ENCODE assay signal across 8 cellular contexts in genomic region chrX:119468186-119468929, GRCh38. TPM values are rescaled to one million over a fixed set of nuclear protein-coding genes. Genes with fewer than 3 reads are reported as not detected.
A peak's percentile ranks its signal among the peaks of the same experiment; 100 is the strongest.
DNase-seq lines count a peak whose midpoint lies in the region; ATAC-seq and TF ChIP-seq lines count a peak whose summit lies in the region.

SLC25A5 (plus strand) TSS chrX:119468444; CDS start chrX:119468516, 72 bp downstream.

- H3K79me2 ChIP-seq in ACC112 (ENCODE audit: control insufficient read depth, insufficient read depth, low read length, unreplicated experiment): peaks cover 16% of the 10 kb centered on the region

- intact Hi-C loops in activated B cell treated with CpG ODN at 0.5 μM for 24 hours (cut with micrococcal nuclease): loop anchor here (2.0 to 10.0 kb wide), 9 partner anchors 34 to 1156 kb away; partner anchors contain the start of genes CUL4B, NDUFA1, PGRMC1 and RNF113A

- no peaks in the 10 kb centered on the region for H3K4me1 ChIP-seq in ACC112 (ENCODE audit: control insufficient read depth, insufficient read depth, low read length, unreplicated experiment)

- H3K27ac ChIP-seq in ACC112 (ENCODE audit: low read depth, low read length): peak within 1 kb of the TSS; percentile 78

- H3K27me3 ChIP-seq in ACC112 (ENCODE audit: insufficient read depth, low read length): no peaks in the 10 kb centered on the region

- peaks cover 6% of the 10 kb centered on the region for H3K4me1 Mint-ChIP-seq in activated B cell treated with CpG ODN at 0.5 μM for 24 hours

- peak within 1 kb of the TSS; percentile 96 for H3K4me3 ChIP-seq in ACC112 (ENCODE audit: low read depth, low read length)
- H3K4me3 ChIP-seq in cardiac fibroblast (replicated peaks in 1 of 2; ENCODE audit: low read depth in 2 of 2, low read length in 2 of 2): peak within 1 kb of the TSS; percentile 78 to 90

- DNase-seq in NCI-H2196 (lab: John Stamatoyannopoulos, UW; ENCODE audit: unreplicated experiment) (peak; percentile 80), activated B cell treated with CpG ODN at 0.5 μM for 24 hours (peak; percentile 74), cardiac fibroblast (ENCODE audit: low read depth in 2 of 2) (peak; percentile 76 to 88), iris pigment epithelial cell (ENCODE audit: low read depth) (peak; percentile 78)
- DNase-seq in stimulated activated CD4-positive, alpha-beta T cell treated with anti-CD3 and anti-CD28 coated beads, Interleukin-12 subunit alpha, Interleukin-12 subunit beta, amount 100 ng/mL, for 4 hours: peak; percentile 75

- TF ChIP-seq CTCF in activated B cell treated with CpG ODN at 0.5 μM for 24 hours (IDR thresholded peaks at IDR 0.05): no peak
- TF ChIP-seq CTCF in cardiac fibroblast (IDR thresholded peaks at IDR 0.05; ENCODE audit: low read depth, low read length): no peak

- ATAC-seq in GM18867 (IDR thresholded peaks at IDR 0.05; ENCODE audit: unreplicated experiment) (peak; percentile 89), HG03097 (IDR thresholded peaks at IDR 0.05; ENCODE audit: low FRiP score, unreplicated experiment) (peak; percentile 88), activated B cell treated with CpG ODN at 0.5 μM for 24 hours (ENCODE audit: low read depth) (peak; percentile 85)

- H3K27me3 Mint-ChIP-seq in activated B cell treated with CpG ODN at 0.5 μM for 24 hours: no peaks in the 10 kb centered on the region

- H3K36me3 Mint-ChIP-seq in activated B cell treated with CpG ODN at 0.5 μM for 24 hours (ENCODE audit: low read depth): peaks cover 18% of the 10 kb centered on the region

- peak within 1 kb of the TSS; percentile 86 for H3K4me3 Mint-ChIP-seq in activated B cell treated with CpG ODN at 0.5 μM for 24 hours

- peaks cover 9% of the 10 kb centered on the region; the same call in 1 of the 2 replicates for H3K36me3 ChIP-seq in ACC112 (ENCODE audit: insufficient read depth, low read length)

- no peaks in the 10 kb centered on the region for H3K9me3 Mint-ChIP-seq in activated B cell treated with CpG ODN at 0.5 μM for 24 hours

- H2AFZ ChIP-seq in ACC112 (ENCODE audit: low read length, unreplicated experiment): peak within 1 kb of the TSS; percentile 59

- CTCF ChIA-PET in activated B cell treated with CpG ODN at 0.5 μM for 24 hours (lab: Charles Lee): interaction anchor here (0.9 to 2.4 kb wide), 3 partner anchors 14 to 261 kb away, joined by 3 to 17 read pairs (median 3); no protein-coding TSS in a partner anchor

- POLR2A ChIA-PET in activated B cell treated with CpG ODN at 0.5 μM for 24 hours (lab: Charles Lee): interaction anchor here (0.6 to 2.3 kb wide), 16 partner anchors 8 to 474 kb away, joined by 3 to 26 read pairs (median 5); partner anchors contain the start of genes NDUFA1, RNF113A, RPL39 and SEPTIN6

- H3K27ac Mint-ChIP-seq in activated B cell treated with CpG ODN at 0.5 μM for 24 hours: peak within 1 kb of the TSS; percentile 88

RNA-seq across cellular contexts. Expression of gene SLC25A5, which starts in this region (rescaled TPM):
- 300 and 321 TPM in 2 replicates for total RNA-seq in activated B cell treated with CpG ODN at 0.5 μM for 24 hours

Comparison
In these comparisons a context has a peak if more than half of its experiments do, and no peak if none do; other contexts are left out.
1. Peak in every context shown above with its lines: DNase-seq, ATAC-seq, H3K4me3 ChIP-seq and H3K27ac ChIP-seq.